Comparison of ENCODE assay signal across 21 cellular contexts in genomic region chr15:49815506-49815905, GRCh38.
DNase-seq lines count a peak whose midpoint lies in the region; ATAC-seq, FAIRE-seq and TF ChIP-seq lines count a peak whose summit lies in the region.
"Had no signal": no experiment of that assay in that cellular context is flagged by ENCODE, and none has a peak within 500 bp of the region (broad histone marks: within the 10 kb centered on the region; RNA-seq: fewer than 3 reads in every experiment).

No MANE protein-coding gene starts in this region.

- no peak overlapping the region for H3K27ac ChIP-seq in A549
- no peak overlapping the region for H3K27ac ChIP-seq in adrenal gland
- H3K27ac ChIP-seq: body of pancreas, colonic mucosa had no signal

- POLR2A ChIA-PET in A549 (lab: Yijun Ruan, JAX) = no interaction called here

- peaks cover 3% of the 10 kb centered on the region for H3K9me3 Mint-ChIP-seq in Calu3 (ENCODE audit: low read depth, unreplicated experiment)
- H3K9me3 Mint-ChIP-seq: activated CD4-positive, alpha-beta memory T cell treated with anti-CD3 and anti-CD28 coated beads for 36 hours; activated naive CD4-positive, alpha-beta T cell treated with anti-CD3 and anti-CD28 coated beads, Interleukin-2, amount 10 ng/mL, durations not matched to agents 7 days and 5 days; CD8-positive, alpha-beta memory T cell; T-helper 1 cell treated with Interleukin-12 subunit alpha and Interleukin-12 subunit beta and Interleukin-4 antibody, amounts not matched to agents 30 μg/mL and 1 μg/mL, for 36 hours; WTC11 had no signal

- H3K27ac Mint-ChIP-seq in Calu3 (ENCODE audit: unreplicated experiment) = no peak overlapping the region
- H3K27ac Mint-ChIP-seq: activated CD4-positive, alpha-beta memory T cell treated with anti-CD3 and anti-CD28 coated beads for 36 hours; activated naive CD4-positive, alpha-beta T cell treated with anti-CD3 and anti-CD28 coated beads, Interleukin-2, amount 10 ng/mL, durations not matched to agents 7 days and 5 days; stimulated activated naive CD8-positive, alpha-beta T cell treated with anti-CD3 and anti-CD28 coated beads, Interleukin-15, Interleukin-2, amounts not matched to agents 100 ng/mL and 50 ng/mL, for 24 hours; WTC11 had no signal

- no peaks in the 10 kb centered on the region for H3K36me3 ChIP-seq in adrenal gland (replicated peaks in 1 of 2)
- H3K36me3 ChIP-seq: colonic mucosa, MG63 had no signal

- H3K4me3 ChIP-seq in A549 (no peak overlapping the region), adrenal gland (no peak overlapping the region)
- H3K4me3 ChIP-seq: body of pancreas, colonic mucosa, MG63 had no signal

- H3K27me3 ChIP-seq in adrenal gland = no peaks in the 10 kb centered on the region
- H3K27me3 ChIP-seq: body of pancreas, colonic mucosa, MG63 had no signal

- H3K4me1 ChIP-seq in A549 = peaks cover 2% of the 10 kb centered on the region; the same call in 2 of the 3 replicates
- no peaks in the 10 kb centered on the region for H3K4me1 ChIP-seq in adrenal gland (replicated peaks in 1 of 2)
- H3K4me1 ChIP-seq: colonic mucosa had no signal

- TF ChIP-seq CTCF in A549 (IDR thresholded peaks at IDR 0.05) (no peak), Calu3 (IDR thresholded peaks at IDR 0.05; ENCODE audit: unreplicated experiment) (no peak), adrenal gland (IDR thresholded peaks at IDR 0.05) (no peak)

- ATAC-seq in A549 = no peak
- ATAC-seq in GM19395 (IDR thresholded peaks at IDR 0.05; ENCODE audit: unreplicated experiment) = peak; percentile 33
- ATAC-seq: body of pancreas, HCT116, HepG2, WTC11 had no signal

- H3K4me1 Mint-ChIP-seq in Calu3 (ENCODE audit: low read depth, unreplicated experiment) = no peaks in the 10 kb centered on the region
- H3K4me1 Mint-ChIP-seq: WTC11 had no signal

- BruUV-seq in Calu3 (replicated peaks; lab: Mats Ljungman, UMichigan) = no TSS peak

- peak; percentile 46 for FAIRE-seq in A549 (lab: Jason Lieb, UNC)
- FAIRE-seq: HepG2 had no signal

- no peak for TF ChIP-seq RAD21 in A549 (conservative IDR thresholded peaks at IDR 0.05 in 1 of 2, IDR thresholded peaks at IDR 0.05 in 1 of 2)

- intact Hi-C loops in Calu3 (cut with micrococcal nuclease; ENCODE audit: unreplicated experiment) = no loop called here
- intact Hi-C loops in adrenal gland (cut with DNase I) = no loop called here

- TF ChIP-seq POLR2A in A549 (IDR thresholded peaks at IDR 0.05; ENCODE audit: low read length) = no peak
- TF ChIP-seq POLR2A in adrenal gland (IDR thresholded peaks at IDR 0.05) = no peak

- CTCF ChIA-PET in A549 (lab: Yijun Ruan, JAX) (interaction anchor here (1.9 kb wide), 1 partner anchor 13 kb away, joined by 5 read pairs; no protein-coding TSS in a partner anchor), Calu3 (lab: Charles Lee) (interaction anchor here (0.7 kb wide), 1 partner anchor 17 kb away, joined by 3 read pairs; no protein-coding TSS in a partner anchor)

- H3K4me2 ChIP-seq in A549 = no peak overlapping the region

- H3K27me3 Mint-ChIP-seq in Calu3 (ENCODE audit: unreplicated experiment) = no peaks in the 10 kb centered on the region
- H3K27me3 Mint-ChIP-seq: activated naive CD4-positive, alpha-beta T cell treated with anti-CD3 and anti-CD28 coated beads, Interleukin-2, amount 10 ng/mL, durations not matched to agents 7 days and 5 days; CD8-positive, alpha-beta memory T cell had no signal

- TF ChIP-seq EP300 in A549 (IDR thresholded peaks at IDR 0.05) = no peak

- 31% methylated on average over 1 of the region's 1 CpG for WGBS in A549 (ENCODE audit: missing lambda C conversion rate)
- 53 to 64% (median 59%) methylated on average over 1 of the region's 1 CpG for WGBS in adrenal gland, 4 donors

- no peak overlapping the region for H3K4me3 Mint-ChIP-seq in Calu3 (ENCODE audit: low read depth, unreplicated experiment)
- H3K4me3 Mint-ChIP-seq: activated CD4-positive, alpha-beta memory T cell treated with anti-CD3 and anti-CD28 coated beads for 36 hours; activated naive CD4-positive, alpha-beta T cell treated with anti-CD3 and anti-CD28 coated beads, Interleukin-2, amount 10 ng/mL, durations not matched to agents 7 days and 5 days; CD8-positive, alpha-beta memory T cell; stimulated activated naive CD8-positive, alpha-beta T cell treated with anti-CD3 and anti-CD28 coated beads, Interleukin-15, Interleukin-2, amounts not matched to agents 100 ng/mL and 50 ng/mL, for 24 hours; T-helper 1 cell treated with Interleukin-12 subunit alpha and Interleukin-12 subunit beta and Interleukin-4 antibody, amounts not matched to agents 30 μg/mL and 1 μg/mL, for 36 hours; WTC11 had no signal

- H3K9me3 ChIP-seq in A549 (peaks cover 11% of the 10 kb centered on the region; the same call in 2 of the 3 replicates), adrenal gland (replicated peaks in 1 of 3) (no peaks in the 10 kb centered on the region)
- H3K9me3 ChIP-seq: body of pancreas, colonic mucosa, MG63 had no signal

- DNase-seq in A549 (ENCODE audit: low read depth in 1 of 2, low spot score in 1 of 2) (no peak), HS-27A (ENCODE audit: low read depth) (peak; percentile 26), amniotic epithelial cell (ENCODE audit: low read depth) (peak; percentile 33), cerebellar nuclear complex (lab: John Stamatoyannopoulos, UW) (no peak), Calu3 (no peak), adrenal gland (no peak)
- DNase-seq in stimulated activated CD4-positive, alpha-beta T cell treated with anti-CD3 and anti-CD28 coated beads, Interleukin-15, amount 100 ng/mL, for 24 hours = no peak
- DNase-seq: activated CD4-positive, alpha-beta memory T cell treated with anti-CD3 and anti-CD28 coated beads for 36 hours; activated naive CD4-positive, alpha-beta T cell treated with anti-CD3 and anti-CD28 coated beads, Interleukin-2, amount 10 ng/mL, durations not matched to agents 7 days and 5 days; activated T-cell treated with anti-CD3 and anti-CD28 coated beads, Interleukin-2, amount 50 U/mL, for 1 hour; body of pancreas; CD8-positive, alpha-beta memory T cell; colonic mucosa; NCI-H1930 had no signal

- H3K36me3 Mint-ChIP-seq in Calu3 (ENCODE audit: insufficient read depth, unreplicated experiment) = no peaks in the 10 kb centered on the region
- H3K36me3 Mint-ChIP-seq: activated CD4-positive, alpha-beta memory T cell treated with anti-CD3 and anti-CD28 coated beads for 36 hours; activated naive CD4-positive, alpha-beta T cell treated with anti-CD3 and anti-CD28 coated beads, Interleukin-2, amount 10 ng/mL, durations not matched to agents 7 days and 5 days; WTC11 had no signal

TF ChIP-seq in A549, 52 proteins besides CTCF, POLR2A, EP300 and RAD21 (continues in another document):
- TF ChIP-seq EHMT2 (IDR thresholded peaks at IDR 0.05; ENCODE audit: low read depth) = no peak
- TF ChIP-seq HDAC2 (IDR thresholded peaks at IDR 0.05) = no peak
- TF ChIP-seq ESRRA (IDR thresholded peaks at IDR 0.05; ENCODE audit: borderline replicate concordance, low read length) = no peak
- no peak for TF ChIP-seq PBX3 (IDR thresholded peaks at IDR 0.05)
- TF ChIP-seq ZNF302 (CRISPR knock-in tag; IDR thresholded peaks at IDR 0.05) = no peak
- TF ChIP-seq JUNB (IDR thresholded peaks at IDR 0.05) = no peak
- TF ChIP-seq RFX5 (IDR thresholded peaks at IDR 0.05) = no peak
- no peak for TF ChIP-seq FOXS1 (CRISPR knock-in tag; IDR thresholded peaks at IDR 0.05)
- TF ChIP-seq FOSB (CRISPR knock-in tag; IDR thresholded peaks at IDR 0.05) = no peak
- no peak for TF ChIP-seq HMGXB4 (CRISPR knock-in tag; IDR thresholded peaks at IDR 0.05; ENCODE audit: borderline replicate concordance)
- TF ChIP-seq E2F6 (IDR thresholded peaks at IDR 0.05; ENCODE audit: borderline replicate concordance, low read depth) = no peak
- TF ChIP-seq CBX8 (IDR thresholded peaks at IDR 0.05) = no peak
- TF ChIP-seq NR3C1 (IDR thresholded peaks at IDR 0.05) = no peak
- TF ChIP-seq BCL3 (IDR thresholded peaks at IDR 0.05) = no peak
- no peak for TF ChIP-seq ZSCAN20 (CRISPR knock-in tag; IDR thresholded peaks at IDR 0.05)
- no peak for TF ChIP-seq SREBF2 (IDR thresholded peaks at IDR 0.05)

Comparison
In these comparisons a context has a peak if more than half of its experiments do, and no peak if none do; other contexts are left out.
1. DNase-seq: peak in HS-27A (single experiment) and amniotic epithelial cell (single experiment); none in A549 (0 of 2), cerebellar nuclear complex (0 of 2), Calu3 (single experiment), stimulated activated CD4-positive, alpha-beta T cell treated with anti-CD3 and anti-CD28 coated beads, Interleukin-15, amount 100 ng/mL, for 24 hours (single experiment) and adrenal gland (0 of 7).